ENCODE assay signal across 16 cellular contexts in the genomic region with DNA sequence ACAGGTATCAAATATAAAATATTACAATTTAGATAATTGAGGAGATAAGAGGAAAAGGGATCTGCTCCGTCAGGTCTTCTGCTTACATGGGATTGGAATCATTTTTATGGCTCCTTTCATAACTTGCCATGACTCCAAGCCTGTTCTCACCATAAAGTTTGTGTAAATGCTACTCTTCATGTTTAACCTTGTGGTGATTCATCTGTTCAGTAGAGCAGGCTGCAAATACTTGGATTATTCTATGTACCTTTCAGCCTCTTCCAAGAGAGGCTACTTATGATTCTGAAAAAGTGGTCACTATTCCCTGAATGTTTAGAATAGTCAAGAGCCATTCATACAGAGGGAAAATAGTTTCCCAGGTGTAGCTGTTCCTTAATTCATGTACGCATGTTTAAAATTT.
"Had no signal": no experiment of that assay in that cellular context is flagged by ENCODE, and none has a peak within 500 bp of the region (broad histone marks: within the 10 kb centered on the region; RNA-seq: fewer than 3 reads in every experiment).

No MANE protein-coding gene starts in this region.

- H3K27me3 ChIP-seq: neural progenitor cell, thyroid gland had no signal

- H3K36me3 ChIP-seq: neural progenitor cell, thyroid gland had no signal

- H3K4me1 ChIP-seq: psoas muscle had no signal

- H3K9me3 ChIP-seq: psoas muscle, thyroid gland had no signal

- H3K27ac ChIP-seq: neural progenitor cell, psoas muscle, thyroid gland had no signal

- FAIRE-seq: colon, keratinocyte had no signal

- H3K4me3 ChIP-seq: neural progenitor cell, psoas muscle, thyroid gland had no signal

- DNase-seq: activated CD4-positive, alpha-beta T cell treated with anti-CD3 and anti-CD28 coated beads for 36 hours; activated CD4-positive, alpha-beta T cell treated with anti-CD3 and anti-CD28 coated beads, Interleukin-2, amount 50 U/mL, for 48 hours; activated gamma-delta T cell treated with Interleukin-2 at 50 U/mL for 16 hours; amniotic stem cell; foreskin melanocyte; glutamatergic neuron; left ventricle myocardium superior; naive thymus-derived CD4-positive, alpha-beta T cell; psoas muscle; right cardiac atrium; stimulated activated CD4-positive, alpha-beta T cell treated with anti-CD3 and anti-CD28 coated beads, Interleukin-4, amount 100 ng/mL, for 1 hour; thyroid gland had no signal

- ATAC-seq: activated CD4-positive, alpha-beta T cell treated with anti-CD3 and anti-CD28 coated beads for 36 hours; left ventricle myocardium superior; naive thymus-derived CD4-positive, alpha-beta T cell; psoas muscle; right cardiac atrium; WTC11 had no signal
